8 cellular contexts compared by ENCODE assay signal in the genomic region with DNA sequence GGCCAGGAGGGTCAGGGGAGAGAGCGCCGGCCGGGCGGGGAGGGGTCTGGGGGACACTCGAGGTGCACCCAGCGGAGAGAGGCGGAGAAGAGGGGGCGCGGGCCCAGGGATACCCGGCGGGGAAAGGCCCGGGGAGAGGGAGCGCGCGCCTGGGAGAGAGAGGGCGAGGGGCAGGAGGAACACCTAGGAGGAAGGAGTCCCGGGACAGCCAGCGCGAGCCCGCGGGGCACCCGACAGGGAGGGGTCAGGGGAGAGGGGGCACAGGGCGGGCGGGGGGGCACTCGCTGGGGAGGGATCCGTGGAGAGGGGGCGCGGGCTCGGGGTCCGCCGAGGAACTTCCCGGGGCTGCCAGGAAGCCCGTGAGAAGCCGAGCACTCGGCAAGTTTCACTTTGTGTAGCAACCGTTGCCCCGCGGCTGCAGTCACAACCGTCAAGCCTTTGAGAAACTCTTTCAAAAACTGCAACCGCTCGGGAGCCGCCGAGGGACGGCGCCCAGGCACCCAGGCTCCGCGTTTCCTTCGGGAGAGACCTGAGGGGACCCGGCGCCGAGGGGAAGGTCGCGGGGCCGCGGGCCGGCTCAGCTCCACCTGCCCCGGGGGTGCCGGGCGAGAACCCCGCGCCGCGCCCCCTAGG. TPM values are rescaled to one million over a fixed set of nuclear protein-coding genes. Genes with fewer than 3 reads are reported as not detected.
DNase-seq lines count a peak whose midpoint lies in the region; FAIRE-seq and TF ChIP-seq lines count a peak whose summit lies in the region.

No MANE protein-coding gene starts in this region.

- no peaks in the 10 kb centered on the region for H3K27me3 ChIP-seq in Loucy (ENCODE audit: insufficient read depth, low read length, poor library complexity, severe bottlenecking)
- no peaks in the 10 kb centered on the region for H3K27me3 ChIP-seq in breast epithelium

- peaks cover 41% of the 10 kb centered on the region for H4K20me1 ChIP-seq in Loucy (ENCODE audit: insufficient read depth, low read length, poor library complexity, severe bottlenecking)

- peaks cover 43% of the 10 kb centered on the region for H3K79me2 ChIP-seq in Loucy (ENCODE audit: insufficient read depth, low read length)

- intact Hi-C loops in breast epithelium (cut with DNase I; ENCODE audit: low total_unique reads), result loop anchor here (2.0 kb wide), 1 partner anchor 586 kb away; no protein-coding TSS in a partner anchor

- no peak for FAIRE-seq in H54 (lab: Jason Lieb, UNC)

- no peaks in the 10 kb centered on the region for H3K9me2 ChIP-seq in Loucy (replicated peaks; ENCODE audit: low read depth, low read length)

- peak overlapping the region; percentile 72 for H3K9ac ChIP-seq in Loucy (ENCODE audit: low read depth, low read length, poor library complexity, severe bottlenecking)

- H3K36me3 ChIP-seq in Loucy (ENCODE audit: insufficient read depth, low read length), result no peaks in the 10 kb centered on the region
- no peaks in the 10 kb centered on the region for H3K36me3 ChIP-seq in breast epithelium

- H3K9me3 ChIP-seq in Loucy (ENCODE audit: insufficient read depth, low read depth, low read length) (no peaks in the 10 kb centered on the region), breast epithelium (no peaks in the 10 kb centered on the region)

- TF ChIP-seq CTCF in Loucy (conservative IDR thresholded peaks at IDR 0.05; ENCODE audit: low read length), result no peak
- TF ChIP-seq CTCF in VCaP (conservative IDR thresholded peaks at IDR 0.05), result no peak
- no peak for TF ChIP-seq CTCF in breast epithelium (IDR thresholded peaks at IDR 0.05)

- peak overlapping the region; percentile 28 for H3K4me2 ChIP-seq in Loucy (ENCODE audit: low read depth, low read length, poor library complexity, severe bottlenecking)

- peak; percentile 80 for DNase-seq in GM03348 (ENCODE audit: low spot score)
- peak; percentile 30 for DNase-seq in H54 (ENCODE audit: insufficient read length, low spot score)
- DNase-seq in breast epithelium (ENCODE audit: low spot score in 2 of 2), result peak; percentile 38 to 70
- DNase-seq in iris pigment epithelial cell (ENCODE audit: low read depth), result peak; percentile 75
- peak; percentile 55 to 61 for DNase-seq in stimulated activated CD4-positive, alpha-beta T cell treated with anti-CD3 and anti-CD28 coated beads, Interleukin-15, amount 100 ng/mL, for 48 hours (ENCODE audit: low read depth in 2 of 2)
- no peak for DNase-seq in occipital lobe (lab: John Stamatoyannopoulos, UW)

- peak overlapping the region; percentile 78 for H3K4me3 ChIP-seq in Loucy (ENCODE audit: low read length, poor library complexity, severe bottlenecking)
- H3K4me3 ChIP-seq in breast epithelium, result peak overlapping the region; percentile 85 to 93 (median 92)

- H2AFZ ChIP-seq in Loucy (ENCODE audit: low read length), result peak overlapping the region; percentile 96; the same call in 1 of the 2 replicates

- no peaks in the 10 kb centered on the region for H3F3A ChIP-seq in Loucy (ENCODE audit: low read depth)

- H3K27ac ChIP-seq in VCaP, result peak overlapping the region; percentile 91
- H3K27ac ChIP-seq in breast epithelium, result peak overlapping the region; percentile 99

- TF ChIP-seq POLR2A in H54 (IDR thresholded peaks at IDR 0.05; ENCODE audit: low read depth, low read length) (no peak), breast epithelium (IDR thresholded peaks at IDR 0.05) (no peak)

- peaks cover 42% of the 10 kb centered on the region for H3K4me1 ChIP-seq in Loucy (ENCODE audit: insufficient read depth, low read length, poor library complexity, severe bottlenecking)
- H3K4me1 ChIP-seq in breast epithelium, result no peaks in the 10 kb centered on the region

RNA-seq across cellular contexts. Expression of a gene that starts 0.5 kb away (rescaled TPM):
- total RNA-seq in breast epithelium (100 to 1,000 TPM in 1 of 3 donors, 10 to 100 TPM in 2; 29.1 to 154 (median 59.3) TPM), occipital lobe (162 TPM)
